In genomic region chr16:46623707-46624106, GRCh38 we compare ENCODE assay signal across 8 cellular contexts. TPM values are rescaled to one million over a fixed set of nuclear protein-coding genes. Genes with fewer than 3 reads are reported as not detected.
DNase-seq lines count a peak whose midpoint lies in the region; ATAC-seq, FAIRE-seq and TF ChIP-seq lines count a peak whose summit lies in the region.
"Not testable (repeated sequence)": the region's sequence is repeated elsewhere in the genome, so short reads cannot be mapped to it uniquely, and the experiment has no call there.

No MANE protein-coding gene starts in this region.

- in situ Hi-C loops in Panc1 (cut with HindIII; ENCODE audit: low pct_unique_long_range_greater_than_20kb, low sequenced_read_pairs), result not testable (repeated sequence)

- BruUV-seq in Panc1 (replicated peaks; lab: Mats Ljungman, UMichigan), result not testable (repeated sequence)

- CTCF ChIA-PET in Panc1 (lab: Charles Lee), result not testable (repeated sequence)

- not testable (repeated sequence) for TF ChIP-seq CTCF in Panc1 (IDR thresholded peaks at IDR 0.05); heart left ventricle (IDR thresholded peaks at IDR 0.05); right lobe of liver (IDR thresholded peaks at IDR 0.05); pancreas (IDR thresholded peaks at IDR 0.05); upper lobe of right lung (IDR thresholded peaks at IDR 0.05)

- H3K9me3 ChIP-seq in Panc1 (ENCODE audit: control insufficient read depth, insufficient read depth, low read depth, low read length); heart left ventricle; right lobe of liver; pancreas; upper lobe of right lung: not testable (repeated sequence)

- WGBS in heart left ventricle, 4 donors, result 53 to 88% (median 79%) methylated on average over 4 of the region's 6 CpGs
- WGBS in right lobe of liver (ENCODE audit: insufficient coverage, low coverage, low lambda C conversion rate, missing lambda C conversion rate), result 76% methylated on average over 4 of the region's 6 CpGs
- WGBS in pancreas, 2 donors, result 50 to 57% methylated on average over 4 of the region's 6 CpGs

- not testable (repeated sequence) for FAIRE-seq in pancreas (lab: Jason Lieb, UNC)

- TF ChIP-seq POLR2A in heart left ventricle (IDR thresholded peaks at IDR 0.05); right lobe of liver (IDR thresholded peaks at IDR 0.05): not testable (repeated sequence)

- not testable (repeated sequence) for H3K4me3 ChIP-seq in Panc1 (ENCODE audit: low read depth in 2 of 2, low read length in 2 of 2); heart left ventricle; right lobe of liver; pancreas; upper lobe of right lung

- not testable (repeated sequence) for DNase-seq in Panc1 (ENCODE audit: low read depth, low spot score); heart left ventricle; left ventricle myocardium superior; pancreas; upper lobe of right lung
- DNase-seq in left lobe of liver (ENCODE audit: low spot score) (peak; percentile 51), right lobe of liver (peak in 1 of 3 donors; percentile 53)

- H3K27ac ChIP-seq in Panc1 (ENCODE audit: low read length); heart left ventricle; right lobe of liver; pancreas; upper lobe of right lung: not testable (repeated sequence)

- H3K36me3 ChIP-seq in Panc1 (ENCODE audit: control insufficient read depth, insufficient read depth, low read length); heart left ventricle; right lobe of liver; pancreas; upper lobe of right lung: not testable (repeated sequence)

- not testable (repeated sequence) for H3K27me3 ChIP-seq in Panc1 (ENCODE audit: control insufficient read depth, insufficient read depth, low read length); heart left ventricle; right lobe of liver; pancreas; upper lobe of right lung

- H3K4me1 ChIP-seq in Panc1 (ENCODE audit: control insufficient read depth, insufficient read depth, low read length); right lobe of liver; pancreas; upper lobe of right lung: not testable (repeated sequence)
- H3K4me1 ChIP-seq in heart left ventricle, result peaks cover 0 to 24% (median 8%) of the 10 kb centered on the region in 12 donors

- POLR2A ChIA-PET in Panc1 (lab: Charles Lee), result not testable (repeated sequence)

- peak; percentile 13; the same call in 1 of the 2 replicates for ATAC-seq in Panc1
- peak; percentile 13 for ATAC-seq in esophagus mucosa
- ATAC-seq in heart left ventricle, result peak; percentile 35 to 57 (median 46)
- peak; percentile 70 for ATAC-seq in left ventricle myocardium superior
- ATAC-seq in left lobe of liver, result peak; percentile 84
- ATAC-seq in right lobe of liver, result peak; percentile 44 to 82 (median 80)
- peak; percentile 31 to 51 (median 36) for ATAC-seq in pancreas
- ATAC-seq in upper lobe of right lung, result peak; percentile 18

- intact Hi-C loops in Panc1 (cut with micrococcal nuclease; ENCODE audit: unreplicated experiment); heart left ventricle (cut with DNase I); left ventricle myocardium superior (cut with micrococcal nuclease); right lobe of liver (cut with DNase I); pancreas (cut with DNase I); upper lobe of right lung (cut with DNase I): not testable (repeated sequence)

RNA-seq across cellular contexts. Expression of gene SHCBP1, which starts 2.5 kb away (rescaled TPM):
- total RNA-seq in Panc1 (2021; ENCODE audit: unreplicated experiment), result 22.2 TPM
- polyA plus RNA-seq in Panc1 (2012; ENCODE audit: insufficient read length), result 8.6 TPM
- total RNA-seq in esophagus mucosa, result 7.7 TPM
- total RNA-seq in heart left ventricle, result 1 to 10 TPM in 3 of 9 donors, under 1 TPM in 6; 0.19 to 7.6 (median 0.76) TPM
- polyA plus RNA-seq in heart left ventricle, result under 1 TPM; 0.28 to 0.57 TPM
- total RNA-seq in left ventricle myocardium superior, result 1.1 TPM
- total RNA-seq in left lobe of liver, result not detected
- total RNA-seq in right lobe of liver, result under 1 TPM in 5 of 6 experiments, not detected in 1; 0.18 to 0.93 (median 0.66) TPM
- total RNA-seq in pancreas, result under 1 TPM in 5 of 6 donors, not detected in 1; 0.41 to 0.86 (median 0.49) TPM
- under 1 TPM; 0.04 to 0.35 TPM for polyA plus RNA-seq in pancreas
- 1.0 TPM for total RNA-seq in upper lobe of right lung

Comparison
In these comparisons a context has a peak if more than half of its experiments do, and no peak if none do; other contexts are left out.
1. ATAC-seq: peak in every context shown above with its lines; median percentile 84 in left lobe of liver; 80 in right lobe of liver; 70 in left ventricle myocardium superior; 46 in heart left ventricle; 36 in pancreas; 18 in upper lobe of right lung; 13 in Panc1; 13 in esophagus mucosa.